Comparison of ENCODE assay signal across 8 cellular contexts in the genomic region with DNA sequence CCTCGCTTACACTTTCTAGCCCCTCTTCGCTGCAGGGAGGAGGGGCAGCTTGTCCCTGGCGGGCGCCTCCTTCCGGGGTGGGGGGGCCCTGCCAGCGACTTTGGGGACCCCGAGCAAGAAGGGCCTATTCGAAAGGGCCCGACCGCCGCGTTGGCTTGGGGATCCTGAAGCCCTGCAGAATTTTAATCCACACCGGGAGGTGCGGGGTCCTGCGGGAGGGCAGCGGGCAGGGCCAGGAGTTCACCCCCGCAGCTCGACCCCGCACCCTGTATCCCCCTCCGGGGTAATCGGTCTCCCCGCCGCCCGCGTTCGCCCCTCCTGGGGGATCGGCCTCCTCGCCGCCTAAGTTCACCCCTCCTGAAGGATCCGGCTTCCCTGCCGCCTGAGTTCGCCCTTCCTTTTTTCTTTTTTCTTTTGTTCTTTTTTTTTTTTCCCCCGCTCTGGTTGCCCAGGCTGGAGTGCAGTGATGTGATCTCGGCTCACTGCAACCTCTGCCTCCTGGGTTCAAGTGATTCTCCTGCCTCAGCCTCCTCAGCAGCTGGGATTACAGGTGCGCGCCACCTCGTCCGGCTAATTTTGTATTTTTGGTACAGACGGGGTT. TPM values are rescaled to one million over a fixed set of nuclear protein-coding genes. Genes with fewer than 3 reads are reported as not detected.
A peak's percentile ranks its signal among the peaks of the same experiment; 100 is the strongest.
DNase-seq lines count a peak whose midpoint lies in the region; ATAC-seq, FAIRE-seq and TF ChIP-seq lines count a peak whose summit lies in the region.

No MANE protein-coding gene starts in this region.

- H3K79me2 ChIP-seq in keratinocyte (ENCODE audit: control insufficient read depth, insufficient read depth, low read length): peaks cover 25% of the 10 kb centered on the region

- CTCF ChIA-PET in activated CD4-positive, alpha-beta T cell treated with anti-CD3 and anti-CD28 coated beads for 36 hours (lab: Charles Lee): interaction anchor here (0.7 to 2.3 kb wide), 4 partner anchors 10 to 731 kb away, joined by 3 to 7 read pairs (median 4); no protein-coding TSS in a partner anchor

- POLR2A ChIA-PET in activated CD4-positive, alpha-beta T cell treated with anti-CD3 and anti-CD28 coated beads for 36 hours (lab: Charles Lee): interaction anchor here (0.6 to 1.0 kb wide), 3 partner anchors 27 to 56 kb away, joined by 3 to 4 read pairs (median 3); a partner anchor contains a TSS

- H3K4me1 ChIP-seq in keratinocyte (ENCODE audit: control insufficient read depth, extremely low read depth, insufficient read depth, low read length): peaks cover 33% of the 10 kb centered on the region
- peaks cover 60% of the 10 kb centered on the region for H3K4me1 ChIP-seq in suprapubic skin

- no peaks in the 10 kb centered on the region for H3K9me3 Mint-ChIP-seq in activated CD4-positive, alpha-beta T cell treated with anti-CD3 and anti-CD28 coated beads for 36 hours (ENCODE audit: low read depth)
- no peaks in the 10 kb centered on the region for H3K9me3 Mint-ChIP-seq in activated T-helper 2 cell treated with anti-CD3 and anti-CD28 coated beads, Interferon-gamma antibody, Interleukin-2, Interleukin-4, amounts not matched to agents 10 μg/mL and 5 μg/mL and 100 μg/mL, durations not matched to agents 14 hours and 24 hours and 36 hours

- H3K4me3 Mint-ChIP-seq in activated CD4-positive, alpha-beta T cell treated with anti-CD3 and anti-CD28 coated beads for 36 hours: peak overlapping the region; percentile 98
- H3K4me3 Mint-ChIP-seq in activated T-helper 2 cell treated with anti-CD3 and anti-CD28 coated beads, Interferon-gamma antibody, Interleukin-2, Interleukin-4, amounts not matched to agents 10 μg/mL and 5 μg/mL and 100 μg/mL, durations not matched to agents 14 hours and 24 hours and 36 hours (ENCODE audit: low read depth): peak overlapping the region; percentile 97

- peak; percentile 32 for DNase-seq in activated CD4-positive, alpha-beta T cell treated with anti-CD3 and anti-CD28 coated beads for 36 hours
- no peak for DNase-seq in activated CD4-positive, alpha-beta T cell treated with anti-CD3 and anti-CD28 coated beads for 48 hours
- DNase-seq in activated T-helper 2 cell treated with anti-CD3 and anti-CD28 coated beads, Interferon-gamma antibody, Interleukin-2, Interleukin-4, amounts not matched to agents 10 μg/mL and 5 μg/mL and 100 μg/mL, durations not matched to agents 14 hours and 24 hours and 36 hours (ENCODE audit: low spot score): no peak
- DNase-seq in keratinocyte (ENCODE audit: low read depth, low spot score) (no peak), suprapubic skin (ENCODE audit: low spot score in 2 of 2) (no peak), NCI-H2171 (lab: John Stamatoyannopoulos, UW) (no peak), NCI-H1105 (lab: John Stamatoyannopoulos, UW) (no peak)

- no peak for TF ChIP-seq EP300 in suprapubic skin (IDR thresholded peaks at IDR 0.05)

- H2AFZ ChIP-seq in keratinocyte (ENCODE audit: control insufficient read depth, low read length): no peak overlapping the region

- no peak for FAIRE-seq in keratinocyte (lab: Jason Lieb, UNC)

- dilution Hi-C loops in keratinocyte (cut with MboI; ENCODE audit: extremely low pct_ligation_motif_present, low sequenced_read_pairs): no loop called here

- peak overlapping the region; percentile 90 for H3K27ac Mint-ChIP-seq in activated CD4-positive, alpha-beta T cell treated with anti-CD3 and anti-CD28 coated beads for 36 hours
- peak overlapping the region; percentile 92 for H3K27ac Mint-ChIP-seq in activated T-helper 2 cell treated with anti-CD3 and anti-CD28 coated beads, Interferon-gamma antibody, Interleukin-2, Interleukin-4, amounts not matched to agents 10 μg/mL and 5 μg/mL and 100 μg/mL, durations not matched to agents 14 hours and 24 hours and 36 hours

- H3K36me3 ChIP-seq in keratinocyte (ENCODE audit: control insufficient read depth in 2 of 2, extremely low read depth in 1 of 2, insufficient read depth in 2 of 2, low read length in 2 of 2) (peaks cover 13 to 16% of the 10 kb centered on the region in 2 experiments), suprapubic skin (peaks cover 14% of the 10 kb centered on the region)

- H3K27ac ChIP-seq in keratinocyte (ENCODE audit: control insufficient read depth, insufficient read depth, low read length) (peak overlapping the region; percentile 79), suprapubic skin (peak overlapping the region; percentile 97)

- intact Hi-C loops in activated CD4-positive, alpha-beta T cell treated with anti-CD3 and anti-CD28 coated beads for 36 hours (cut with DNase I, micrococcal nuclease): loop anchor here in 1 of 2 experiments (10.0 kb wide), 1 partner anchor 831 kb away; a partner anchor contains a TSS
- intact Hi-C loops in activated T-helper 2 cell treated with anti-CD3 and anti-CD28 coated beads, Interferon-gamma antibody, Interleukin-2, Interleukin-4, amounts not matched to agents 10 μg/mL and 5 μg/mL and 100 μg/mL, durations not matched to agents 14 hours and 24 hours and 36 hours (cut with micrococcal nuclease): loop anchor here (5.0 kb wide), 3 partner anchors 33 to 198 kb away; no protein-coding TSS in a partner anchor

- peak overlapping the region; percentile 85 for H3K9ac ChIP-seq in keratinocyte (ENCODE audit: control insufficient read depth, extremely low read depth, insufficient read depth, low read length)

- H3K9me3 ChIP-seq in keratinocyte (ENCODE audit: control insufficient read depth, low read depth, low read length) (no peaks in the 10 kb centered on the region), suprapubic skin (no peaks in the 10 kb centered on the region)

- TF ChIP-seq CTCF in keratinocyte (optimal IDR thresholded peaks at IDR 0.05 in 1 of 3, IDR thresholded peaks at IDR 0.05 in 1 of 3, conservative IDR thresholded peaks at IDR 0.05 in 1 of 3; ENCODE audit: extremely low read depth in 1 of 3, insufficient read depth in 2 of 3, low read length in 3 of 3) (no peak), suprapubic skin (IDR thresholded peaks at IDR 0.05) (no peak)

- H3K27me3 ChIP-seq in keratinocyte (ENCODE audit: control insufficient read depth, extremely low read depth, insufficient read depth, low read length) (no peaks in the 10 kb centered on the region), suprapubic skin (no peaks in the 10 kb centered on the region)

- H3K4me1 Mint-ChIP-seq in activated CD4-positive, alpha-beta T cell treated with anti-CD3 and anti-CD28 coated beads for 36 hours: peaks cover 43% of the 10 kb centered on the region
- H3K4me1 Mint-ChIP-seq in activated T-helper 2 cell treated with anti-CD3 and anti-CD28 coated beads, Interferon-gamma antibody, Interleukin-2, Interleukin-4, amounts not matched to agents 10 μg/mL and 5 μg/mL and 100 μg/mL, durations not matched to agents 14 hours and 24 hours and 36 hours (ENCODE audit: low read depth): peaks cover 22% of the 10 kb centered on the region

- WGBS in suprapubic skin: 27% methylated on average over 18 of the region's 39 CpGs

- H3K4me3 ChIP-seq in keratinocyte (ENCODE audit: control insufficient read depth in 2 of 3, extremely low read depth in 1 of 3, insufficient read depth in 2 of 3, low read depth in 1 of 3, low read length in 3 of 3) (peak overlapping the region; percentile 55 to 80 (median 61)), suprapubic skin (peak overlapping the region; percentile 79)

- H3K27me3 Mint-ChIP-seq in activated CD4-positive, alpha-beta T cell treated with anti-CD3 and anti-CD28 coated beads for 36 hours: no peaks in the 10 kb centered on the region
- no peaks in the 10 kb centered on the region for H3K27me3 Mint-ChIP-seq in activated T-helper 2 cell treated with anti-CD3 and anti-CD28 coated beads, Interferon-gamma antibody, Interleukin-2, Interleukin-4, amounts not matched to agents 10 μg/mL and 5 μg/mL and 100 μg/mL, durations not matched to agents 14 hours and 24 hours and 36 hours (ENCODE audit: low read depth)

- H3K36me3 Mint-ChIP-seq in activated CD4-positive, alpha-beta T cell treated with anti-CD3 and anti-CD28 coated beads for 36 hours (ENCODE audit: low read depth): peaks cover 30% of the 10 kb centered on the region
- peaks cover 46% of the 10 kb centered on the region for H3K36me3 Mint-ChIP-seq in activated T-helper 2 cell treated with anti-CD3 and anti-CD28 coated beads, Interferon-gamma antibody, Interleukin-2, Interleukin-4, amounts not matched to agents 10 μg/mL and 5 μg/mL and 100 μg/mL, durations not matched to agents 14 hours and 24 hours and 36 hours (ENCODE audit: low read depth)

- H3K9me1 ChIP-seq in keratinocyte (ENCODE audit: control insufficient read depth, extremely low read depth, insufficient read depth, low read length): no peaks in the 10 kb centered on the region

- ATAC-seq in activated CD4-positive, alpha-beta T cell treated with anti-CD3 and anti-CD28 coated beads for 36 hours: no peak
- ATAC-seq in GM18502 (IDR thresholded peaks at IDR 0.05; ENCODE audit: poor library complexity, unreplicated experiment): no peak

- H4K20me1 ChIP-seq in keratinocyte (ENCODE audit: control insufficient read depth, extremely low read depth, insufficient read depth, low read length): no peaks in the 10 kb centered on the region

- H3K4me2 ChIP-seq in keratinocyte (ENCODE audit: control insufficient read depth, extremely low read depth, insufficient read depth, low read depth, low read length): peak overlapping the region; percentile 61

- no peak for TF ChIP-seq POLR2A in suprapubic skin (IDR thresholded peaks at IDR 0.05)

RNA-seq across cellular contexts. Expression of a gene that starts 0.7 kb away (rescaled TPM):
- total RNA-seq in activated CD4-positive, alpha-beta T cell treated with anti-CD3 and anti-CD28 coated beads for 36 hours: 100 to 1,000 TPM; 148 to 156 TPM
- 175 and 181 TPM in 2 replicates for total RNA-seq in activated T-helper 2 cell treated with anti-CD3 and anti-CD28 coated beads, Interferon-gamma antibody, Interleukin-2, Interleukin-4, amounts not matched to agents 10 μg/mL and 5 μg/mL and 100 μg/mL, durations not matched to agents 14 hours and 24 hours and 36 hours
- 24.1 to 61.8 TPM (median 34.2 TPM) in 3 replicates for polyA plus RNA-seq in keratinocyte
- 8.6 TPM for polyA plus RNA-seq in keratinocyte (2011; ENCODE audit: low read depth)
- 35.7 and 45.2 TPM in 2 replicates for polyA plus RNA-seq in keratinocyte (2011; cell fraction: cytosol; rRNA removed)
- polyA plus RNA-seq in keratinocyte (2011; cell fraction: nucleus; rRNA removed): 44.3 and 61.8 TPM in 2 replicates
- polyA plus RNA-seq in keratinocyte (2012; ENCODE audit: low replicate concordance): 20.9 and 52.4 TPM in 2 replicates
- polyA minus RNA-seq in keratinocyte: 57.5 to 202 TPM (median 64.4 TPM) in 3 replicates
- polyA minus RNA-seq in keratinocyte (2011; cell fraction: cytosol; rRNA and poly(A)+ RNA removed): 125 TPM
- polyA minus RNA-seq in keratinocyte (2011; cell fraction: nucleus; rRNA and poly(A)+ RNA removed): 30.7 and 47.2 TPM in 2 replicates
- total RNA-seq in suprapubic skin: 10 to 100 TPM; 23.7 to 29.4 (median 28.1) TPM

RNA-seq across cellular contexts. Expression of a gene that starts 1.3 kb away (rescaled TPM):
- 10 to 100 TPM; 15.2 to 16.6 TPM for total RNA-seq in activated CD4-positive, alpha-beta T cell treated with anti-CD3 and anti-CD28 coated beads for 36 hours
- total RNA-seq in activated T-helper 2 cell treated with anti-CD3 and anti-CD28 coated beads, Interferon-gamma antibody, Interleukin-2, Interleukin-4, amounts not matched to agents 10 μg/mL and 5 μg/mL and 100 μg/mL, durations not matched to agents 14 hours and 24 hours and 36 hours: 7.6 and 9.5 TPM in 2 replicates
- polyA plus RNA-seq in keratinocyte: 6.0 to 14.9 TPM (median 6.7 TPM) in 3 replicates
- polyA plus RNA-seq in keratinocyte (2011; ENCODE audit: low read depth): 1.8 TPM
- polyA plus RNA-seq in keratinocyte (2011; cell fraction: cytosol; rRNA removed): 3.4 and 6.7 TPM in 2 replicates
- 23.2 and 33.2 TPM in 2 replicates for polyA plus RNA-seq in keratinocyte (2011; cell fraction: nucleus; rRNA removed)
- 6.3 and 7.6 TPM in 2 replicates for polyA plus RNA-seq in keratinocyte (2012; ENCODE audit: low replicate concordance)
- 5.0 to 8.4 TPM (median 7.2 TPM) in 3 replicates for polyA minus RNA-seq in keratinocyte
- 3.5 TPM for polyA minus RNA-seq in keratinocyte (2011; cell fraction: cytosol; rRNA and poly(A)+ RNA removed)
- polyA minus RNA-seq in keratinocyte (2011; cell fraction: nucleus; rRNA and poly(A)+ RNA removed): 1.6 and 3.3 TPM in 2 replicates
- 1 to 10 TPM; 2.1 to 8.1 (median 6.4) TPM for total RNA-seq in suprapubic skin

RNA-seq across cellular contexts. Expression of a gene that starts 44.4 kb away (rescaled TPM):
- total RNA-seq in activated CD4-positive, alpha-beta T cell treated with anti-CD3 and anti-CD28 coated beads for 36 hours: 100 to 1,000 TPM; 139 to 155 TPM
- total RNA-seq in activated T-helper 2 cell treated with anti-CD3 and anti-CD28 coated beads, Interferon-gamma antibody, Interleukin-2, Interleukin-4, amounts not matched to agents 10 μg/mL and 5 μg/mL and 100 μg/mL, durations not matched to agents 14 hours and 24 hours and 36 hours: 161 and 176 TPM in 2 replicates
- 64.0 to 113 TPM (median 88.3 TPM) in 3 replicates for polyA plus RNA-seq in keratinocyte
- 155 TPM for polyA plus RNA-seq in keratinocyte (2011; ENCODE audit: low read depth)
- polyA plus RNA-seq in keratinocyte (2011; cell fraction: cytosol; rRNA removed): 54.2 and 95.8 TPM in 2 replicates
- polyA plus RNA-seq in keratinocyte (2011; cell fraction: nucleus; rRNA removed): 87.3 and 99.2 TPM in 2 replicates
- 101 and 231 TPM in 2 replicates for polyA plus RNA-seq in keratinocyte (2012; ENCODE audit: low replicate concordance)
- polyA minus RNA-seq in keratinocyte: 111 to 139 TPM (median 130 TPM) in 3 replicates
- 391 TPM for polyA minus RNA-seq in keratinocyte (2011; cell fraction: cytosol; rRNA and poly(A)+ RNA removed)
- polyA minus RNA-seq in keratinocyte (2011; cell fraction: nucleus; rRNA and poly(A)+ RNA removed): 86.2 and 87.5 TPM in 2 replicates
- 100 to 1,000 TPM; 209 to 249 (median 219) TPM for total RNA-seq in suprapubic skin

RNA-seq across cellular contexts. Expression of a gene that starts 55.9 kb away (rescaled TPM):
- 100 to 1,000 TPM in 1 of 2 experiments, 10 to 100 TPM in 1; 82.7 to 105 TPM for total RNA-seq in activated CD4-positive, alpha-beta T cell treated with anti-CD3 and anti-CD28 coated beads for 36 hours
- 101 and 103 TPM in 2 replicates for total RNA-seq in activated T-helper 2 cell treated with anti-CD3 and anti-CD28 coated beads, Interferon-gamma antibody, Interleukin-2, Interleukin-4, amounts not matched to agents 10 μg/mL and 5 μg/mL and 100 μg/mL, durations not matched to agents 14 hours and 24 hours and 36 hours
- polyA plus RNA-seq in keratinocyte: 51.1 to 108 TPM (median 56.1 TPM) in 3 replicates
- 61.5 TPM for polyA plus RNA-seq in keratinocyte (2011; ENCODE audit: low read depth)
- polyA plus RNA-seq in keratinocyte (2011; cell fraction: cytosol; rRNA removed): 89.9 and 126 TPM in 2 replicates
- 163 and 205 TPM in 2 replicates for polyA plus RNA-seq in keratinocyte (2011; cell fraction: nucleus; rRNA removed)
- 66.6 and 121 TPM in 2 replicates for polyA plus RNA-seq in keratinocyte (2012; ENCODE audit: low replicate concordance)
- polyA minus RNA-seq in keratinocyte: 113 to 554 TPM (median 119 TPM) in 3 replicates
- polyA minus RNA-seq in keratinocyte (2011; cell fraction: cytosol; rRNA and poly(A)+ RNA removed): 91.5 TPM
- polyA minus RNA-seq in keratinocyte (2011; cell fraction: nucleus; rRNA and poly(A)+ RNA removed): 90.5 and 127 TPM in 2 replicates
- 10 to 100 TPM; 65.4 to 99.4 (median 85.4) TPM for total RNA-seq in suprapubic skin
